In genomic region chr3:122564155-122564912, GRCh38 we compare ENCODE assay signal across 8 cellular contexts. TPM values are rescaled to one million over a fixed set of nuclear protein-coding genes. Genes with fewer than 3 reads are reported as not detected.
DNase-seq lines count a peak whose midpoint lies in the region; TF ChIP-seq lines count a peak whose summit lies in the region.

Gene DTX3L, plus strand, starts transcription at chr3:122564338. Its CDS starts 89 bp downstream, at chr3:122564427.
Gene PARP9, minus strand, starts transcription at chr3:122564300. Its CDS starts 4,680 bp downstream, at chr3:122559620.

- peak; percentile 22 for DNase-seq in GM04503 (ENCODE audit: low read depth)
- DNase-seq in HFF-Myc (ENCODE audit: extremely low read depth, low read depth): peak; percentile 24
- peak; percentile 88 for DNase-seq in NB4 (ENCODE audit: low read depth)
- peak; percentile 66 to 84 (median 74) for DNase-seq in T-helper 1 cell
- peak; percentile 84 to 90 (median 89) for DNase-seq in adrenal gland
- DNase-seq in cardiac septum (ENCODE audit: low spot score): peak; percentile 96
- peak in 9 of 10 donors; percentile 35 to 94 (median 65) for DNase-seq in posterior cingulate gyrus
- DNase-seq in transverse colon: peak; percentile 90

- TF ChIP-seq CTCF in HFF-Myc (IDR thresholded peaks at IDR 0.05; ENCODE audit: low read depth, low read length, missing control alignments) (no peak), NB4 (IDR thresholded peaks at IDR 0.05; ENCODE audit: low read depth, low read length) (no peak), adrenal gland (IDR thresholded peaks at IDR 0.05) (no peak), transverse colon (IDR thresholded peaks at IDR 0.05) (no peak)

- WGBS in adrenal gland, 4 donors: 0 to 2% (median 1%) methylated on average over 11 to 56 of the region's 56 CpGs
- 0% methylated on average over 3 to 47 of the region's 56 CpGs for WGBS in transverse colon (ENCODE audit: low coverage in 1 of 2), 2 donors

- intact Hi-C loops in adrenal gland (cut with DNase I): no loop called here
- intact Hi-C loops in cardiac septum (cut with DNase I): loop anchor here (1.0 to 10.0 kb wide), 4 partner anchors 50 to 230 kb away; partner anchors contain the start of genes HSPBAP1, KPNA1, SLC49A4 and WDR5B
- intact Hi-C loops in posterior cingulate gyrus (cut with DNase I): no loop called here
- intact Hi-C loops in transverse colon (cut with DNase I; ENCODE audit: low total_unique reads): loop anchor here (5.0 kb wide), 1 partner anchor 118 kb away; the partner anchor contains the start of gene PARP14

- H3K36me3 ChIP-seq in adrenal gland (replicated peaks in 1 of 2) (peaks cover 0 to 44% of the 10 kb centered on the region in 2 donors), transverse colon (peaks cover 0 to 25% (median 2%) of the 10 kb centered on the region in 4 donors)

- H3K27ac ChIP-seq in adrenal gland (peak within 1 kb of the TSS; percentile 94 to 98 (median 96)), transverse colon (peak within 1 kb of the TSS; percentile 92 to 97 (median 92))

- H3K4me1 ChIP-seq in adrenal gland (replicated peaks in 1 of 2) (peaks cover 6 to 34% of the 10 kb centered on the region in 2 donors), transverse colon (peaks cover 8 to 57% (median 25%) of the 10 kb centered on the region in 4 donors)

- H3K4me3 ChIP-seq in HFF-Myc (replicated peaks; ENCODE audit: low read depth, low read length) (peak within 1 kb of the TSS; percentile 57), NB4 (ENCODE audit: low read depth, low read length) (peak within 1 kb of the TSS; percentile 63), adrenal gland (peak within 1 kb of the TSS; percentile 71 to 94 (median 84)), transverse colon (peak within 1 kb of the TSS; percentile 68 to 92 (median 76))

- in situ Hi-C loops in transverse colon (cut with MboI; ENCODE audit: low pct_ligation_motif_present in 1 of 4, low pct_unique_long_range_greater_than_20kb in 1 of 4, low sequenced_read_pairs in 3 of 4): no loop called here

- TF ChIP-seq POLR2A in NB4 (IDR thresholded peaks at IDR 0.05; ENCODE audit: extremely low read depth, insufficient read length) (peak; percentile 48), adrenal gland (IDR thresholded peaks at IDR 0.05) (peak; percentile 26 to 63), transverse colon (IDR thresholded peaks at IDR 0.05) (peak; percentile 86)

- no peak for TF ChIP-seq EP300 in transverse colon (IDR thresholded peaks at IDR 0.05; ENCODE audit: low read depth)

- H3K27me3 ChIP-seq in adrenal gland: no peaks in the 10 kb centered on the region
- no peaks in the 10 kb centered on the region for H3K27me3 ChIP-seq in transverse colon

- H3K9me3 ChIP-seq in adrenal gland (replicated peaks in 1 of 3) (no peaks in the 10 kb centered on the region), transverse colon (no peaks in the 10 kb centered on the region)

RNA-seq across cellular contexts. Expression of gene DTX3L, which starts in this region (rescaled TPM):
- total RNA-seq in adrenal gland (10 to 100 TPM; 18.8 to 46.6 (median 31.8) TPM), cardiac septum (14.3 TPM), transverse colon (10 to 100 TPM; 22.3 to 32.4 (median 26.7) TPM)
- 10 to 100 TPM in 1 of 3 donors, 1 to 10 TPM in 2; 6.0 to 25.4 (median 8.0) TPM for polyA plus RNA-seq in adrenal gland

RNA-seq across cellular contexts. Expression of gene PARP9, which starts in this region (rescaled TPM):
- 10 to 100 TPM; 20.8 to 65.9 (median 43.4) TPM for total RNA-seq in adrenal gland
- polyA plus RNA-seq in adrenal gland: 10 to 100 TPM; 29.5 to 70.5 (median 32.3) TPM
- 15.0 TPM for total RNA-seq in cardiac septum
- 10 to 100 TPM; 24.2 to 35.8 (median 29.1) TPM for total RNA-seq in transverse colon

Comparison
In these comparisons a context has a peak if more than half of its experiments do, and no peak if none do; other contexts are left out.
1. Peak in every context shown above with its lines: DNase-seq, H3K4me3 ChIP-seq and H3K27ac ChIP-seq.
2. DNase-seq: peak in every context shown above with its lines; median percentile 96 in cardiac septum; 90 in transverse colon; 89 in adrenal gland; 88 in NB4; 74 in T-helper 1 cell; 65 in posterior cingulate gyrus; 24 in HFF-Myc; 22 in GM04503.
3. intact Hi-C loops: an anchor here in cardiac septum (1.0 to 10.0 kb wide) and transverse colon (5.0 kb wide); none called in adrenal gland and posterior cingulate gyrus.